Comparison of ENCODE assay signal across 2 cellular contexts in genomic region chr1:36341626-36342320, GRCh38.
TF ChIP-seq lines count a peak whose summit lies in the region.

No MANE protein-coding gene starts in this region.

TF ChIP-seq in HEK293, 187 proteins besides CTCF, POLR2A, EP300 and RAD21:
- TF ChIP-seq ZNF600 (tag by site-specific recombination; IDR thresholded peaks at IDR 0.05): peak; percentile 19; the same call in 1 of the 2 replicates
- TF ChIP-seq ZNF843 (tag by site-specific recombination; IDR thresholded peaks at IDR 0.05): no peak

TF ChIP-seq in endothelial cell of umbilical vein, 7 proteins besides CTCF, POLR2A, EP300 and RAD21:
- TF ChIP-seq POLR2AphosphoS5 (IDR thresholded peaks at IDR 0.05; ENCODE audit: insufficient read depth, low read depth, low read length): no peak
- no peak for TF ChIP-seq MAX (IDR thresholded peaks at IDR 0.05; ENCODE audit: insufficient read depth, insufficient read length)
- no peak for TF ChIP-seq EZH2 (IDR thresholded peaks at IDR 0.05; ENCODE audit: borderline replicate concordance, low read depth, low read length, severe bottlenecking)
- no peak for TF ChIP-seq FOS (IDR thresholded peaks at IDR 0.05; ENCODE audit: borderline replicate concordance, insufficient read depth, low read length)
- TF ChIP-seq MYC (IDR thresholded peaks at IDR 0.05; ENCODE audit: low read depth, low read length): no peak
- TF ChIP-seq GATA2 (IDR thresholded peaks at IDR 0.05; ENCODE audit: insufficient read depth, insufficient read length, low read depth, low read length): no peak
- TF ChIP-seq JUN (IDR thresholded peaks at IDR 0.05; ENCODE audit: borderline replicate concordance, insufficient read depth, insufficient read length, low read depth): no peak
